Comparison of ENCODE assay signal across 17 cellular contexts in genomic region chr3:56322862-56323261, GRCh38.
DNase-seq lines count a peak whose midpoint lies in the region; ATAC-seq and TF ChIP-seq lines count a peak whose summit lies in the region.
"Had no signal": no experiment of that assay in that cellular context is flagged by ENCODE, and none has a peak within 500 bp of the region (broad histone marks: within the 10 kb centered on the region; RNA-seq: fewer than 3 reads in every experiment).

No MANE protein-coding gene starts in this region.

- peak overlapping the region; percentile 27 to 73 (median 60); a peak in 19 of 22 replicates for H3K4me2 ChIP-seq in BLaER1 treated with 17β-estradiol and CSF1 and Interleukin-3, amounts not matched to agents 10 nM and 100 nM
- no peak overlapping the region for H3K4me2 ChIP-seq in mammary epithelial cell (ENCODE audit: insufficient read depth, low read depth, low read length)
- no peak overlapping the region for H3K4me2 ChIP-seq in neural progenitor cell
- H3K4me2 ChIP-seq: A549 had no signal

- H3K36me3 ChIP-seq in BLaER1 treated with 17β-estradiol and CSF1 and Interleukin-3, amounts not matched to agents 10 nM and 100 nM = no peaks in the 10 kb centered on the region
- H3K36me3 ChIP-seq in mammary epithelial cell (ENCODE audit: insufficient read depth, low read length) (no peaks in the 10 kb centered on the region), neural progenitor cell (no peaks in the 10 kb centered on the region)
- H3K36me3 ChIP-seq: BE2C had no signal

- H4K20me1 ChIP-seq in BLaER1 treated with 17β-estradiol and CSF1 and Interleukin-3, amounts not matched to agents 10 nM and 100 nM = no peaks in the 10 kb centered on the region
- H4K20me1 ChIP-seq in mammary epithelial cell (ENCODE audit: insufficient read depth, low read length) = no peaks in the 10 kb centered on the region
- H4K20me1 ChIP-seq in neural progenitor cell (ENCODE audit: low read depth) = peaks cover 10% of the 10 kb centered on the region

- H3K36me3 Mint-ChIP-seq in neural progenitor cell = peaks cover 4% of the 10 kb centered on the region
- no peaks in the 10 kb centered on the region for H3K36me3 Mint-ChIP-seq in endothelial cell (ENCODE audit: low read depth, unreplicated experiment)
- H3K36me3 Mint-ChIP-seq: CD8-positive, alpha-beta memory T cell had no signal

- H3K4me3 Mint-ChIP-seq in neural progenitor cell (no peak overlapping the region), endothelial cell (ENCODE audit: unreplicated experiment) (no peak overlapping the region)
- H3K4me3 Mint-ChIP-seq: CD8-positive, alpha-beta memory T cell; H9 had no signal

- peaks cover 6% of the 10 kb centered on the region for H3F3A ChIP-seq in neural progenitor cell (ENCODE audit: low read depth)

- dilution Hi-C loops in mammary epithelial cell (cut with HindIII; ENCODE audit: low sequenced_read_pairs) = no loop called here

- intact Hi-C loops in mammary epithelial cell (cut with micrococcal nuclease) = no loop called here

- no peak overlapping the region for H3K4me3 ChIP-seq in BLaER1 treated with 17β-estradiol and CSF1 and Interleukin-3, amounts not matched to agents 10 nM and 100 nM
- H3K4me3 ChIP-seq in mammary epithelial cell (replicated peaks in 1 of 3; ENCODE audit: insufficient read depth in 1 of 3, low read depth in 2 of 3, low read length in 3 of 3) = no peak overlapping the region
- H3K4me3 ChIP-seq in neural progenitor cell = no peak overlapping the region
- H3K4me3 ChIP-seq: A549 had no signal

- no TSS peak for BruUV-seq in mammary epithelial cell (replicated peaks; lab: Mats Ljungman, UMichigan)

- H2AFZ ChIP-seq in mammary epithelial cell (ENCODE audit: low read depth, low read length) (no peak overlapping the region), neural progenitor cell (replicated peaks) (no peak overlapping the region)

- peak overlapping the region in 2 of 11 experiments; percentile 8 to 55; a peak in 3 of 22 replicates for H3K27ac ChIP-seq in BLaER1 treated with 17β-estradiol and CSF1 and Interleukin-3, amounts not matched to agents 10 nM and 100 nM
- H3K27ac ChIP-seq in mammary epithelial cell (ENCODE audit: insufficient read depth, low read depth, low read length) (no peak overlapping the region), neural progenitor cell (no peak overlapping the region)
- H3K27ac ChIP-seq: A549, HL-60 had no signal

- no peak overlapping the region for H3K9ac ChIP-seq in BLaER1 treated with 17β-estradiol and CSF1 and Interleukin-3, amounts not matched to agents 10 nM and 100 nM
- H3K9ac ChIP-seq in mammary epithelial cell (ENCODE audit: insufficient read depth, low read length) (no peak overlapping the region), neural progenitor cell (no peak overlapping the region)

- H3K27ac Mint-ChIP-seq in neural progenitor cell (peak overlapping the region; percentile 96), endothelial cell (ENCODE audit: unreplicated experiment) (no peak overlapping the region)

- no peaks in the 10 kb centered on the region for H3K27me3 ChIP-seq in BLaER1 treated with 17β-estradiol and CSF1 and Interleukin-3, amounts not matched to agents 10 nM and 100 nM
- no peaks in the 10 kb centered on the region for H3K27me3 ChIP-seq in mammary epithelial cell (ENCODE audit: insufficient read depth, low read length)
- H3K27me3 ChIP-seq in neural progenitor cell = no peaks in the 10 kb centered on the region
- H3K27me3 ChIP-seq: BE2C had no signal

- H3K27me3 Mint-ChIP-seq in neural progenitor cell (ENCODE audit: insufficient read depth, low read depth) (peaks cover 8% of the 10 kb centered on the region), endothelial cell (ENCODE audit: unreplicated experiment) (no peaks in the 10 kb centered on the region)

- in situ Hi-C loops in mammary epithelial cell (cut with MboI; ENCODE audit: low sequenced_read_pairs in 2 of 2) = no loop called here

- WGBS in mammary epithelial cell (ENCODE audit: low coverage, missing lambda C conversion rate) = 58% methylated on average over 2 of the region's 2 CpGs

- no peaks in the 10 kb centered on the region for H3K9me3 Mint-ChIP-seq in neural progenitor cell
- no peaks in the 10 kb centered on the region for H3K9me3 Mint-ChIP-seq in endothelial cell (ENCODE audit: unreplicated experiment)
- H3K9me3 Mint-ChIP-seq: H9 had no signal

- H3K79me2 ChIP-seq in mammary epithelial cell (ENCODE audit: insufficient read depth, low read length) (no peaks in the 10 kb centered on the region), neural progenitor cell (ENCODE audit: low read depth) (no peaks in the 10 kb centered on the region)

- DNase-seq in mammary epithelial cell = peak; percentile 38
- no peak for DNase-seq in neural progenitor cell (ENCODE audit: low spot score)
- no peak for DNase-seq in endothelial cell (ENCODE audit: low spot score)
- no peak for DNase-seq in NCI-H446 treated with DMSO at 0.1 percent for 48 hours (lab: John Stamatoyannopoulos, UW)
- DNase-seq: BE2C; Caco-2; CD8-positive, alpha-beta memory T cell; DMS53; GF-D8; GOT3; H9 had no signal

- CTCF ChIA-PET in mammary epithelial cell (lab: Charles Lee; ENCODE audit: low non-redundant PET) = no interaction called here

- H3K4me1 Mint-ChIP-seq in neural progenitor cell (peaks cover 60% of the 10 kb centered on the region), endothelial cell (ENCODE audit: unreplicated experiment) (peaks cover 8% of the 10 kb centered on the region)
- H3K4me1 Mint-ChIP-seq: CD8-positive, alpha-beta memory T cell had no signal

- TF ChIP-seq CTCF in mammary epithelial cell (conservative IDR thresholded peaks at IDR 0.05 in 1 of 2, IDR thresholded peaks at IDR 0.05 in 1 of 2; ENCODE audit: extremely low read depth in 1 of 2, insufficient read depth in 1 of 2, low read depth in 1 of 2, low read length in 2 of 2) = no peak
- no peak for TF ChIP-seq CTCF in neural progenitor cell (IDR thresholded peaks at IDR 0.05)
- no peak for TF ChIP-seq CTCF in endothelial cell (IDR thresholded peaks at IDR 0.05; ENCODE audit: unreplicated experiment)

- peaks cover 25 to 54% (median 46%) of the 10 kb centered on the region in 10 experiments for H3K4me1 ChIP-seq in BLaER1 treated with 17β-estradiol and CSF1 and Interleukin-3, amounts not matched to agents 10 nM and 100 nM
- H3K4me1 ChIP-seq in mammary epithelial cell (ENCODE audit: insufficient read depth, low read length) (no peaks in the 10 kb centered on the region), neural progenitor cell (peaks cover 26% of the 10 kb centered on the region)
- H3K4me1 ChIP-seq: A549, BE2C, Caco-2 had no signal

- ATAC-seq in HG02610 (IDR thresholded peaks at IDR 0.05; ENCODE audit: unreplicated experiment) (peak; percentile 58), GM18519 (IDR thresholded peaks at IDR 0.05; ENCODE audit: low FRiP score, unreplicated experiment) (no peak), HG02870 (IDR thresholded peaks at IDR 0.05; ENCODE audit: unreplicated experiment) (no peak)
- ATAC-seq: A549 had no signal

- H3K9me3 ChIP-seq in BLaER1 treated with 17β-estradiol and CSF1 and Interleukin-3, amounts not matched to agents 10 nM and 100 nM (replicated peaks in 1 of 11) = no peaks in the 10 kb centered on the region
- H3K9me3 ChIP-seq in mammary epithelial cell (replicated peaks; ENCODE audit: insufficient read depth, low read length) (no peaks in the 10 kb centered on the region), neural progenitor cell (ENCODE audit: low read depth) (no peaks in the 10 kb centered on the region)
- H3K9me3 ChIP-seq: A549, BE2C, Caco-2 had no signal

Comparison
In these comparisons a context has a peak if more than half of its experiments do, and no peak if none do; other contexts are left out.
1. H3K4me2 ChIP-seq: peak in BLaER1 treated with 17β-estradiol and CSF1 and Interleukin-3, amounts not matched to agents 10 nM and 100 nM (11 of 11); none in mammary epithelial cell (single experiment) and neural progenitor cell (single experiment).